In genomic region chr15:71639531-71639930, GRCh38 we compare ENCODE assay signal across 24 cellular contexts.
"Had no signal": no experiment of that assay in that cellular context is flagged by ENCODE, and none has a peak within 500 bp of the region (broad histone marks: within the 10 kb centered on the region; RNA-seq: fewer than 3 reads in every experiment).

No MANE protein-coding gene starts in this region.

- H3K36me3 ChIP-seq: SJSA1 had no signal

- H3K4me3 ChIP-seq: K562, SJSA1, SK-N-MC had no signal

- H3K9me3 ChIP-seq: SJSA1 had no signal

- H3K27me3 ChIP-seq: SJSA1 had no signal

- H3K27ac ChIP-seq: HL-60, KMS-11, SJSA1, SK-N-MC had no signal

- H3K9ac ChIP-seq: KMS-11 had no signal

- FAIRE-seq: HTR-8/SVneo, K562, RCC 7860 had no signal

- DNase-seq: Kasumi-1, MV-4-11, NCI-H1048, NCI-H1105 treated with DMSO at 0.1 percent for 48 hours, NCI-H1417 treated with DMSO at 0.1 percent for 48 hours, NCI-H146, NCI-H1694 treated with DMSO at 0.1 percent for 48 hours, NCI-H1930, NCI-H2081, NCI-H2107, NCI-H2227 treated with DMSO at 0.1 percent for 48 hours, NCI-H524, NCI-H526 treated with DMSO at 0.1 percent for 48 hours, NCI-H748 treated with DMSO at 0.1 percent for 48 hours, Right ventricle myocardium superior, RPMI8226, SIG-M5 had no signal

- H3K4me2 ChIP-seq: KMS-11 had no signal

- ATAC-seq: K562 had no signal
